30 cellular contexts compared by ENCODE assay signal in the genomic region with DNA sequence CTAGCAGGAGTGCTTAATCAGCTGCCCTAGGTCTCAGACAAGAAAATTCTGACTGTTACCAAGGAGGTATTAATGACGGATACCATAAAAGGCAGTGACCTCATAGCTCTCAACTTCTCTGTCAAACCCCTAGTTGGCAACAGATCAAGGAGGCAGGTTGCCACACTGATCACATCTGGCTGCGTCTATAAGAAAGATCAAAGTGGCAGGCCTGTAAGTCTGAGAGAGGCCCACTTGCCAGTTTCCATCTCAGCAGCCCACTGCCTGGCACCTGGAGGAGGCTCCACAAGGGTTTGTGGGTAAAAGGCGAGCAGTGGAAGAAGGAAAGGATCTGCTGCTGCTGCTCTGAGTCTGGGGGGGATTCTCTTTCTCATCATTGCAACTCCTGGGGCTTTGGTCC.
"Had no signal": no experiment of that assay in that cellular context is flagged by ENCODE, and none has a peak within 500 bp of the region (broad histone marks: within the 10 kb centered on the region; RNA-seq: fewer than 3 reads in every experiment).

No MANE protein-coding gene starts in this region.

- H3K27me3 Mint-ChIP-seq: activated CD4-positive, alpha-beta memory T cell treated with anti-CD3 and anti-CD28 coated beads, Interleukin-2, amount 10 ng/mL, durations not matched to agents 7 days and 5 days; activated CD8-positive, alpha-beta memory T cell treated with anti-CD3 and anti-CD28 coated beads, Interleukin-2, amount 10 ng/mL, durations not matched to agents 7 days and 5 days; activated naive CD4-positive, alpha-beta T cell treated with anti-CD3 and anti-CD28 coated beads, Interleukin-2, amount 10 ng/mL, durations not matched to agents 7 days and 5 days; activated naive CD8-positive, alpha-beta T cell; activated naive CD8-positive, alpha-beta T cell treated with anti-CD3 and anti-CD28 coated beads, Interleukin-2, amount 50 U/mL, for 24 hours; central memory CD8-positive, alpha-beta T cell had no signal

- H3K36me3 Mint-ChIP-seq: activated CD8-positive, alpha-beta memory T cell treated with anti-CD3 and anti-CD28 coated beads, Interleukin-2, amount 10 ng/mL, durations not matched to agents 7 days and 5 days; activated naive CD4-positive, alpha-beta T cell treated with anti-CD3 and anti-CD28 coated beads, Interleukin-2, amount 10 ng/mL, durations not matched to agents 7 days and 5 days; activated naive CD8-positive, alpha-beta T cell had no signal

- H3K4me1 Mint-ChIP-seq: activated CD4-positive, alpha-beta memory T cell treated with anti-CD3 and anti-CD28 coated beads, Interleukin-2, amount 10 ng/mL, durations not matched to agents 7 days and 5 days; activated CD8-positive, alpha-beta memory T cell treated with anti-CD3 and anti-CD28 coated beads, Interleukin-2, amount 10 ng/mL, durations not matched to agents 7 days and 5 days; activated naive CD4-positive, alpha-beta T cell treated with anti-CD3 and anti-CD28 coated beads, Interleukin-2, amount 10 ng/mL, durations not matched to agents 7 days and 5 days; activated naive CD8-positive, alpha-beta T cell treated with anti-CD3 and anti-CD28 coated beads, Interleukin-2, amount 50 U/mL, for 24 hours; central memory CD8-positive, alpha-beta T cell had no signal

- H3K9me3 Mint-ChIP-seq: activated CD4-positive, alpha-beta memory T cell treated with anti-CD3 and anti-CD28 coated beads, Interleukin-2, amount 10 ng/mL, durations not matched to agents 7 days and 5 days; activated naive CD8-positive, alpha-beta T cell treated with anti-CD3 and anti-CD28 coated beads, Interleukin-2, amount 50 U/mL, for 24 hours had no signal

- ATAC-seq: activated CD8-positive, alpha-beta memory T cell treated with anti-CD3 and anti-CD28 coated beads, Interleukin-2, amount 10 ng/mL, durations not matched to agents 7 days and 5 days; activated naive CD8-positive, alpha-beta T cell treated with anti-CD3 and anti-CD28 coated beads, Interleukin-2, amount 50 U/mL, for 24 hours; Panc1 had no signal

- H3K27me3 ChIP-seq: brain microvascular endothelial cell, SJCRH30 had no signal

- DNase-seq: activated CD4-positive, alpha-beta memory T cell treated with anti-CD3 and anti-CD28 coated beads, Interleukin-2, amount 10 ng/mL, durations not matched to agents 7 days and 5 days; activated CD4-positive, alpha-beta T cell treated with anti-CD3 and anti-CD28 coated beads for 1 hour; activated CD4-positive, alpha-beta T cell treated with anti-CD3 and anti-CD28 coated beads for 48 hours; activated CD4-positive, CD25-positive, alpha-beta regulatory T cell; activated CD8-positive, alpha-beta memory T cell treated with anti-CD3 and anti-CD28 coated beads for 24 hours; activated CD8-positive, alpha-beta memory T cell treated with anti-CD3 and anti-CD28 coated beads, Interleukin-2, amount 10 ng/mL, durations not matched to agents 7 days and 5 days; activated CD8-positive, alpha-beta memory T cell treated with anti-CD3 and anti-CD28 coated beads, Interleukin-2, amount 50 U/mL, for 48 hours; activated effector memory CD4-positive, alpha-beta T cell treated with Interleukin-2 at 50 U/mL for 16 hours; activated naive CD4-positive, alpha-beta T cell treated with anti-CD3 and anti-CD28 coated beads, Interleukin-2, amount 10 ng/mL, durations not matched to agents 7 days and 5 days; activated naive CD8-positive, alpha-beta T cell treated with anti-CD3 and anti-CD28 coated beads, Interleukin-2, amount 50 U/mL, for 24 hours; activated T-cell treated with anti-CD3 and anti-CD28 coated beads, Interleukin-2, amount 50 U/mL, for 48 hours; anterior cingulate cortex; brain microvascular endothelial cell; MM.1S; MV-4-11; NCI-H1092; NCI-H1436 treated with DMSO at 0.1 percent for 48 hours; NCI-H1694 treated with DMSO at 0.1 percent for 48 hours; NCI-H2029; NCI-H2171; NCI-H510A; SHP77; SJCRH30; T1000; WERI-Rb-1 had no signal

- H3K9me3 ChIP-seq: SJCRH30 had no signal

- H3K27ac Mint-ChIP-seq: activated CD4-positive, alpha-beta memory T cell treated with anti-CD3 and anti-CD28 coated beads, Interleukin-2, amount 10 ng/mL, durations not matched to agents 7 days and 5 days; activated CD8-positive, alpha-beta memory T cell treated with anti-CD3 and anti-CD28 coated beads, Interleukin-2, amount 10 ng/mL, durations not matched to agents 7 days and 5 days; activated naive CD4-positive, alpha-beta T cell treated with anti-CD3 and anti-CD28 coated beads, Interleukin-2, amount 10 ng/mL, durations not matched to agents 7 days and 5 days; activated naive CD8-positive, alpha-beta T cell; activated naive CD8-positive, alpha-beta T cell treated with anti-CD3 and anti-CD28 coated beads, Interleukin-2, amount 50 U/mL, for 24 hours had no signal

- H3K36me3 ChIP-seq: brain microvascular endothelial cell, SJCRH30, WERI-Rb-1 had no signal

- H3K4me3 Mint-ChIP-seq: activated CD4-positive, alpha-beta memory T cell treated with anti-CD3 and anti-CD28 coated beads, Interleukin-2, amount 10 ng/mL, durations not matched to agents 7 days and 5 days; activated CD8-positive, alpha-beta memory T cell treated with anti-CD3 and anti-CD28 coated beads, Interleukin-2, amount 10 ng/mL, durations not matched to agents 7 days and 5 days; activated naive CD4-positive, alpha-beta T cell treated with anti-CD3 and anti-CD28 coated beads, Interleukin-2, amount 10 ng/mL, durations not matched to agents 7 days and 5 days; activated naive CD8-positive, alpha-beta T cell; activated naive CD8-positive, alpha-beta T cell treated with anti-CD3 and anti-CD28 coated beads, Interleukin-2, amount 50 U/mL, for 24 hours; central memory CD8-positive, alpha-beta T cell had no signal

- H3K27ac ChIP-seq: brain microvascular endothelial cell, KMS-11, SJCRH30, SK-N-MC, WERI-Rb-1 had no signal

- H3K4me3 ChIP-seq: SJCRH30, SK-N-MC had no signal
